Comparison of ENCODE assay signal across 2 cellular contexts in genomic region chr2:188306271-188306670, GRCh38.
TF ChIP-seq lines count a peak whose summit lies in the region.

No MANE protein-coding gene starts in this region.

TF ChIP-seq in HEK293, 187 proteins besides CTCF, POLR2A, EP300 and RAD21:
- no peak for TF ChIP-seq ZNF19 (tag by site-specific recombination; IDR thresholded peaks at IDR 0.05; ENCODE audit: low read depth)
- peak; percentile 9; the same call in 1 of the 2 replicates for TF ChIP-seq PRDM1 (tag by site-specific recombination; IDR thresholded peaks at IDR 0.05)
- no peak for TF ChIP-seq ZNF791 (tag by site-specific recombination; IDR thresholded peaks at IDR 0.05)
- TF ChIP-seq ZNF302 (tag by site-specific recombination; IDR thresholded peaks at IDR 0.05; ENCODE audit: low read depth), result no peak
- TF ChIP-seq AEBP2 (tag by site-specific recombination; IDR thresholded peaks at IDR 0.05; ENCODE audit: borderline replicate concordance), result no peak

TF ChIP-seq in H1, 55 proteins besides CTCF, POLR2A, EP300 and RAD21:
- TF ChIP-seq HDAC6 (IDR thresholded peaks at IDR 0.05; ENCODE audit: low read depth, low read length), result no peak
- no peak for TF ChIP-seq TCF12 (IDR thresholded peaks at IDR 0.05; ENCODE audit: low read depth, low read length)
- TF ChIP-seq TAF7 (optimal IDR thresholded peaks at IDR 0.05; ENCODE audit: borderline replicate concordance, low read depth, low read length), result no peak
- no peak for TF ChIP-seq CEBPB (IDR thresholded peaks at IDR 0.05; ENCODE audit: low read depth, low read length)
- TF ChIP-seq YY1 (IDR thresholded peaks at IDR 0.05; ENCODE audit: low read depth, low read length), result no peak
- TF ChIP-seq BCL11A (IDR thresholded peaks at IDR 0.05; ENCODE audit: low read depth in 2 of 2, low read length in 2 of 2), result no peak
- no peak for TF ChIP-seq SAP30 (IDR thresholded peaks at IDR 0.05; ENCODE audit: insufficient read depth, insufficient replicate concordance, low read length)
- no peak for TF ChIP-seq SUZ12 (IDR thresholded peaks at IDR 0.05; ENCODE audit: low read length)
- no peak for TF ChIP-seq MAFK (IDR thresholded peaks at IDR 0.05; ENCODE audit: low read depth, low read length)
- TF ChIP-seq FOSL1 (IDR thresholded peaks at IDR 0.05; ENCODE audit: insufficient read depth, low read depth, low read length), result no peak
- no peak for TF ChIP-seq KDM1A (IDR thresholded peaks at IDR 0.05; ENCODE audit: borderline replicate concordance, low read length)
- TF ChIP-seq JUN (IDR thresholded peaks at IDR 0.05; ENCODE audit: low read depth, low read length), result no peak
- TF ChIP-seq USF2 (IDR thresholded peaks at IDR 0.05; ENCODE audit: low read length), result no peak
- TF ChIP-seq RNF2 (IDR thresholded peaks at IDR 0.05; ENCODE audit: borderline replicate concordance, low read depth, low read length, missing control alignments, poor library complexity, severe bottlenecking), result no peak
- TF ChIP-seq SIX5 (IDR thresholded peaks at IDR 0.05; ENCODE audit: low read depth, low read length), result no peak
- TF ChIP-seq RFX5 (IDR thresholded peaks at IDR 0.05; ENCODE audit: borderline replicate concordance, low read depth, low read length), result no peak
